In genomic region chr10:110217609-110218008, GRCh38 we compare ENCODE assay signal across 13 cellular contexts.
"Had no signal": no experiment of that assay in that cellular context is flagged by ENCODE, and none has a peak within 500 bp of the region (broad histone marks: within the 10 kb centered on the region; RNA-seq: fewer than 3 reads in every experiment).

No MANE protein-coding gene starts in this region.

- H3K4me3 Mint-ChIP-seq: stimulated activated memory B cell treated with anti-CD40 and anti-IgM and Interleukin-4, amounts not matched to agents 10 μg/mL and 1 μg/mL and 100 μg/mL, for 72 hours had no signal

- H3K27me3 Mint-ChIP-seq: stimulated activated memory B cell treated with anti-CD40 and anti-IgM and Interleukin-4, amounts not matched to agents 10 μg/mL and 1 μg/mL and 100 μg/mL, for 72 hours had no signal

- H3K36me3 Mint-ChIP-seq: naive B cell; stimulated activated memory B cell treated with anti-CD40 and anti-IgM and Interleukin-4, amounts not matched to agents 10 μg/mL and 1 μg/mL and 100 μg/mL, for 72 hours had no signal

- H3K9me3 Mint-ChIP-seq: naive B cell; neural progenitor cell; stimulated activated memory B cell treated with anti-CD40 and anti-IgM and Interleukin-4, amounts not matched to agents 10 μg/mL and 1 μg/mL and 100 μg/mL, for 72 hours had no signal

- H3K27ac Mint-ChIP-seq: naive B cell; neural progenitor cell; stimulated activated memory B cell treated with anti-CD40 and anti-IgM and Interleukin-4, amounts not matched to agents 10 μg/mL and 1 μg/mL and 100 μg/mL, for 72 hours had no signal

- H3K4me3 ChIP-seq: lung, neural progenitor cell had no signal

- ATAC-seq: left colon had no signal

- H3K27ac ChIP-seq: neural progenitor cell, WERI-Rb-1 had no signal

- H3K36me3 ChIP-seq: neural progenitor cell, WERI-Rb-1 had no signal

- DNase-seq: activated CD8-positive, alpha-beta memory T cell treated with anti-CD3 and anti-CD28 coated beads for 24 hours; activated naive CD4-positive, alpha-beta T cell treated with Interleukin-2 at 50 U/mL for 16 hours; aorta; foreskin fibroblast; head of caudate nucleus; left colon; naive B cell; retina; SIG-M5; WERI-Rb-1 had no signal
